Comparison of ENCODE assay signal across 23 cellular contexts in genomic region chr4:151519728-151520415, GRCh38.
"Had no signal": no experiment of that assay in that cellular context is flagged by ENCODE, and none has a peak within 500 bp of the region (broad histone marks: within the 10 kb centered on the region; RNA-seq: fewer than 3 reads in every experiment).

No MANE protein-coding gene starts in this region.

- H3K4me1 ChIP-seq: parathyroid adenoma, prostate gland, tibial nerve, upper lobe of left lung had no signal

- H3K79me2 ChIP-seq: hepatocyte, parathyroid adenoma had no signal

- H3K4me3 Mint-ChIP-seq: memory B cell; naive B cell; natural killer cell treated with Interleukin-12 subunit alpha and Interleukin-12 subunit beta and Interleukin-15 and Interleukin-18, amount 100 ng/mL, for 72 hours; neural progenitor cell; stimulated activated naive B cell treated with anti-CD40 and anti-IgM and Interleukin-4, amounts not matched to agents 10 μg/mL and 1 μg/mL and 100 μg/mL, for 72 hours; stimulated activated naive CD8-positive, alpha-beta T cell treated with anti-CD3 and anti-CD28 coated beads, Interleukin-15, Interleukin-2, amounts not matched to agents 100 ng/mL and 50 ng/mL, for 24 hours had no signal

- H3K9me3 ChIP-seq: mucosa of descending colon, prostate gland, thoracic aorta, tibial nerve, upper lobe of left lung, uterus had no signal

- H3K36me3 Mint-ChIP-seq: memory B cell; naive B cell; natural killer cell treated with Interleukin-12 subunit alpha and Interleukin-12 subunit beta and Interleukin-15 and Interleukin-18, amount 100 ng/mL, for 72 hours; neural progenitor cell; stimulated activated naive B cell treated with anti-CD40 and anti-IgM and Interleukin-4, amounts not matched to agents 10 μg/mL and 1 μg/mL and 100 μg/mL, for 72 hours had no signal

- H3K9ac ChIP-seq: neural progenitor cell, parathyroid adenoma had no signal

- H3K27ac Mint-ChIP-seq: memory B cell; naive B cell; natural killer cell treated with Interleukin-12 subunit alpha and Interleukin-12 subunit beta and Interleukin-15 and Interleukin-18, amount 100 ng/mL, for 72 hours; neural progenitor cell; stimulated activated naive B cell treated with anti-CD40 and anti-IgM and Interleukin-4, amounts not matched to agents 10 μg/mL and 1 μg/mL and 100 μg/mL, for 72 hours; stimulated activated naive CD8-positive, alpha-beta T cell treated with anti-CD3 and anti-CD28 coated beads, Interleukin-15, Interleukin-2, amounts not matched to agents 100 ng/mL and 50 ng/mL, for 24 hours had no signal

- DNase-seq: dermis blood vessel endothelial cell; head of caudate nucleus; kidney; mucosa of descending colon; naive B cell; right cardiac atrium; small intestine; stimulated activated CD4-positive, alpha-beta T cell treated with anti-CD3 and anti-CD28 coated beads, Interleukin-15, amount 100 ng/mL, for 24 hours; stimulated activated CD4-positive, alpha-beta T cell treated with anti-CD3 and anti-CD28 coated beads, Interleukin-2, amount 100 ng/mL, for 48 hours; stimulated activated naive B cell treated with anti-CD40 and anti-IgM and Interleukin-4, amounts not matched to agents 10 μg/mL and 1 μg/mL and 100 μg/mL, for 72 hours; upper lobe of left lung; uterus had no signal

- H3K27me3 ChIP-seq: hepatocyte, neural progenitor cell, tibial nerve, upper lobe of left lung, uterus had no signal

- H3K4me2 ChIP-seq: hepatocyte, neural progenitor cell had no signal

- H3K4me1 Mint-ChIP-seq: memory B cell; naive B cell; stimulated activated naive B cell treated with anti-CD40 and anti-IgM and Interleukin-4, amounts not matched to agents 10 μg/mL and 1 μg/mL and 100 μg/mL, for 72 hours had no signal

- H3K36me3 ChIP-seq: neural progenitor cell, prostate gland, thoracic aorta, tibial nerve, upper lobe of left lung, uterus had no signal

- H3K4me3 ChIP-seq: coronary artery, hepatocyte, lung, mucosa of descending colon, neural progenitor cell, prostate gland, thoracic aorta, tibial nerve, upper lobe of left lung, uterus had no signal

- H3K27me3 Mint-ChIP-seq: stimulated activated naive CD8-positive, alpha-beta T cell treated with anti-CD3 and anti-CD28 coated beads, Interleukin-15, Interleukin-2, amounts not matched to agents 100 ng/mL and 50 ng/mL, for 24 hours had no signal

- H3K27ac ChIP-seq: coronary artery, hepatocyte, neural progenitor cell, parathyroid adenoma, prostate gland, thoracic aorta, tibial nerve, upper lobe of left lung, uterus had no signal

- H2AFZ ChIP-seq: hepatocyte, neural progenitor cell, parathyroid adenoma had no signal

- H3K9me3 Mint-ChIP-seq: memory B cell; natural killer cell treated with Interleukin-12 subunit alpha and Interleukin-12 subunit beta and Interleukin-15 and Interleukin-18, amount 100 ng/mL, for 72 hours; neural progenitor cell; stimulated activated naive CD8-positive, alpha-beta T cell treated with anti-CD3 and anti-CD28 coated beads, Interleukin-15, Interleukin-2, amounts not matched to agents 100 ng/mL and 50 ng/mL, for 24 hours had no signal
